ENCODE assay signal across 8 cellular contexts in the genomic region with DNA sequence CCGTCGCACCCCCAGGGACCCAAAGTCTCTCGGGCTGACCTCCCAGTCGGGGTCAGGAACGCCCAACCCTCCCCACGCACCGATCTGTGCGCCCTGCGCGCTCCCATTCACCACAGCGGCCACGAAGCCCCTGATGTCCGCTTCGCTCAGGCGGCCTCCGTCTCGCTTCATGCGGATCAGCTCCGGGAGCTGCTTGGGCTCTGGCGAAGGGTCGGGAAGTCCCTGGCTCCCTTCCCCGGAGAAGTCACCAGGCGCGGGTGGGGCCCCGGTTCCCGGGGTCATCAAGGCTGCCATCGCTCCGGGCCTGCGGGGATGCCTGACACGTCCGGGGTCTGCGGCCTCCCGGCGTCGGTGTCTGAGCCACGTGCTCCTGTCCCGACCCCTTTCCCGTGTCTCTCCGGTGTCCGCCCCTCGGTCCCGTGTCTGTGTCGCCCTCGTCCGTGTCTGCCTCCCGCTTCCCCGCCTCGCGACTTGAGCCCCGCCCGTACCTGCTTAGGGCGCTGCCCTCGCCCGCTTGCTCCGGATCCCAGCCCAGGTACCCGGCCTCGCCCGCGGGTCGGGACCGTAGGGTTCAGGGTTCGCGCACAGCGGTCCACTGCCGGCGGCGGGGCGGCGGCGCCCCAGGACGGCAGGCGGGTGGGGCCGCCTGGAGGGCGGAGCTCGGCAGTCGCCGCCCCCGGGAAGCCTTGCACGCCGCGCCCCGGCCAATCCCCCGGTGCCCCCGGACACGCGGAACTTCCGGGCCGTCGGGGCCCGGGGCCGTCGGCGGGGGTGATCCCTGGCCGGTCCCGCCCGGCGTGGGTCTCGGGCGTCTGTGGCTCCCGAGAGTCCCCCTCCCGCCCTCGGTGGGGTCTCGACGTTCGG. TPM values are rescaled to one million over a fixed set of nuclear protein-coding genes. Genes with fewer than 3 reads are reported as not detected.
DNase-seq lines count a peak whose midpoint lies in the region; ATAC-seq, FAIRE-seq and TF ChIP-seq lines count a peak whose summit lies in the region.

A gene with protein sequence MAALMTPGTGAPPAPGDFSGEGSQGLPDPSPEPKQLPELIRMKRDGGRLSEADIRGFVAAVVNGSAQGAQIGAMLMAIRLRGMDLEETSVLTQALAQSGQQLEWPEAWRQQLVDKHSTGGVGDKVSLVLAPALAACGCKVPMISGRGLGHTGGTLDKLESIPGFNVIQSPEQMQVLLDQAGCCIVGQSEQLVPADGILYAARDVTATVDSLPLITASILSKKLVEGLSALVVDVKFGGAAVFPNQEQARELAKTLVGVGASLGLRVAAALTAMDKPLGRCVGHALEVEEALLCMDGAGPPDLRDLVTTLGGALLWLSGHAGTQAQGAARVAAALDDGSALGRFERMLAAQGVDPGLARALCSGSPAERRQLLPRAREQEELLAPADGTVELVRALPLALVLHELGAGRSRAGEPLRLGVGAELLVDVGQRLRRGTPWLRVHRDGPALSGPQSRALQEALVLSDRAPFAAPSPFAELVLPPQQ (minus strand): TSS at position 597 of the 864 bp plus-strand sequence. CDS start 303 bp downstream, at position 294.

- peak; percentile 7 for ATAC-seq in activated naive CD8-positive, alpha-beta T cell treated with anti-CD3 and anti-CD28 coated beads, Interleukin-2, amount 50 U/mL, for 24 hours

- peak within 1 kb of the TSS; percentile 91 for H3K4me3 ChIP-seq in ACC112 (ENCODE audit: low read depth, low read length)
- peak within 1 kb of the TSS; percentile 87 for H3K4me3 ChIP-seq in PC-9
- H3K4me3 ChIP-seq in iPS DF 6.9 (ENCODE audit: low read length), result peak within 1 kb of the TSS; percentile 56; the same call in 1 of the 2 replicates
- H3K4me3 ChIP-seq in skeletal muscle tissue (ENCODE audit: low read length in 3 of 3), result peak within 1 kb of the TSS; percentile 66 to 75 (median 68)

- H3K4me3 Mint-ChIP-seq in activated naive CD8-positive, alpha-beta T cell treated with anti-CD3 and anti-CD28 coated beads, Interleukin-2, amount 50 U/mL, for 24 hours, result peak within 1 kb of the TSS; percentile 88

- DNase-seq in GM19238 (ENCODE audit: insufficient read length, low spot score) (peak; percentile 71), PC-9 (peak in 1 of 2 experiments; percentile 55), iPS DF 6.9 (ENCODE audit: low read depth, low spot score) (no peak), AML-193 (lab: John Stamatoyannopoulos, UW) (no peak), H54 (ENCODE audit: insufficient read length, low spot score) (no peak)
- DNase-seq in activated naive CD8-positive, alpha-beta T cell treated with anti-CD3 and anti-CD28 coated beads, Interleukin-2, amount 50 U/mL, for 24 hours, result peak; percentile 83

- H3K27ac Mint-ChIP-seq in activated naive CD8-positive, alpha-beta T cell treated with anti-CD3 and anti-CD28 coated beads, Interleukin-2, amount 50 U/mL, for 24 hours, result peak within 1 kb of the TSS; percentile 94

- H3K27me3 ChIP-seq in ACC112 (ENCODE audit: insufficient read depth, low read length), result no peaks in the 10 kb centered on the region
- no peaks in the 10 kb centered on the region for H3K27me3 ChIP-seq in PC-9 (ENCODE audit: insufficient read depth, low read depth)
- H3K27me3 ChIP-seq in iPS DF 6.9 (ENCODE audit: control insufficient read depth, insufficient read depth, low read length), result peaks cover 42% of the 10 kb centered on the region
- peaks cover 30 to 62% (median 45%) of the 10 kb centered on the region in 3 donors for H3K27me3 ChIP-seq in skeletal muscle tissue (ENCODE audit: control insufficient read depth in 3 of 3, insufficient read depth in 3 of 3, low read length in 3 of 3)

- no peaks in the 10 kb centered on the region for H3K27me3 Mint-ChIP-seq in activated naive CD8-positive, alpha-beta T cell treated with anti-CD3 and anti-CD28 coated beads, Interleukin-2, amount 50 U/mL, for 24 hours

- H3K9ac ChIP-seq in skeletal muscle tissue (ENCODE audit: low read depth in 1 of 3, low read length in 3 of 3), result peak within 1 kb of the TSS in 2 of 3 donors; percentile 78 to 86

- FAIRE-seq in H54 (lab: Jason Lieb, UNC), result no peak

- intact Hi-C loops in PC-9 (cut with micrococcal nuclease; ENCODE audit: unreplicated experiment), result loop anchor here (1.0 to 2.0 kb wide), 2 partner anchors 10 to 33 kb away; a partner anchor contains a TSS

- BruUV-seq in PC-9 (replicated peaks; lab: Mats Ljungman, UMichigan), result no TSS peak

- H4K20me1 ChIP-seq in PC-9 (ENCODE audit: insufficient read depth), result peaks cover under 1% of the 10 kb centered on the region

- H3K27ac ChIP-seq in ACC112 (ENCODE audit: low read depth, low read length), result peak within 1 kb of the TSS; percentile 97
- H3K27ac ChIP-seq in PC-9, result peak within 1 kb of the TSS; percentile 60
- H3K27ac ChIP-seq in iPS DF 6.9 (ENCODE audit: low read length), result no peak within 1 kb of the TSS
- peak within 1 kb of the TSS; percentile 93 for H3K27ac ChIP-seq in skeletal muscle tissue (ENCODE audit: low read depth, low read length)

- peak within 1 kb of the TSS; percentile 85 for H3K4me2 ChIP-seq in PC-9

- H3K36me3 Mint-ChIP-seq in activated naive CD8-positive, alpha-beta T cell treated with anti-CD3 and anti-CD28 coated beads, Interleukin-2, amount 50 U/mL, for 24 hours (ENCODE audit: low read depth), result peaks cover 7% of the 10 kb centered on the region

- POLR2A ChIA-PET in PC-9 (lab: Charles Lee; ENCODE audit: unreplicated experiment), result no interaction called here

- peaks cover 13% of the 10 kb centered on the region for H3K4me1 ChIP-seq in ACC112 (ENCODE audit: control insufficient read depth, insufficient read depth, low read length, unreplicated experiment)
- H3K4me1 ChIP-seq in PC-9 (replicated peaks; ENCODE audit: insufficient read depth), result peaks cover 26% of the 10 kb centered on the region
- H3K4me1 ChIP-seq in iPS DF 6.9 (ENCODE audit: control insufficient read depth, insufficient read depth, low read length), result peaks cover 11% of the 10 kb centered on the region
- peaks cover 13 to 57% (median 41%) of the 10 kb centered on the region in 3 donors for H3K4me1 ChIP-seq in skeletal muscle tissue (ENCODE audit: control insufficient read depth in 3 of 3, insufficient read depth in 3 of 3, low read length in 3 of 3)

- no peaks in the 10 kb centered on the region for H3K9me3 Mint-ChIP-seq in activated naive CD8-positive, alpha-beta T cell treated with anti-CD3 and anti-CD28 coated beads, Interleukin-2, amount 50 U/mL, for 24 hours

- H3K9me3 ChIP-seq in PC-9 (ENCODE audit: insufficient read depth, low read depth) (no peaks in the 10 kb centered on the region), iPS DF 6.9 (ENCODE audit: control insufficient read depth, insufficient read depth, low read length) (no peaks in the 10 kb centered on the region), skeletal muscle tissue (ENCODE audit: control insufficient read depth in 3 of 3, low read length in 3 of 3) (no peaks in the 10 kb centered on the region)

- H3K79me2 ChIP-seq in ACC112 (ENCODE audit: control insufficient read depth, insufficient read depth, low read length, unreplicated experiment), result peaks cover 16% of the 10 kb centered on the region
- H3K79me2 ChIP-seq in PC-9 (ENCODE audit: low read depth), result peaks cover under 1% of the 10 kb centered on the region; the same call in 1 of the 2 replicates

- WGBS in iPS DF 6.9 (ENCODE audit: insufficient coverage, insufficient read length), result no CpG with 5 or more reads among the region's 105 CpGs

- no peak for TF ChIP-seq CTCF in PC-9 (conservative IDR thresholded peaks at IDR 0.05)

- TF ChIP-seq POLR2A in H54 (IDR thresholded peaks at IDR 0.05; ENCODE audit: low read depth, low read length), result no peak

- peaks cover 44% of the 10 kb centered on the region for H3K4me1 Mint-ChIP-seq in activated naive CD8-positive, alpha-beta T cell treated with anti-CD3 and anti-CD28 coated beads, Interleukin-2, amount 50 U/mL, for 24 hours

- H3K36me3 ChIP-seq in ACC112 (ENCODE audit: insufficient read depth, low read length) (no peaks in the 10 kb centered on the region), PC-9 (ENCODE audit: low read depth) (no peaks in the 10 kb centered on the region), iPS DF 6.9 (ENCODE audit: control insufficient read depth, insufficient read depth, low read length) (no peaks in the 10 kb centered on the region; the same call in 1 of the 2 replicates), skeletal muscle tissue (ENCODE audit: control insufficient read depth in 3 of 3, insufficient read depth in 3 of 3, low read length in 3 of 3) (no peaks in the 10 kb centered on the region)

- no peaks in the 10 kb centered on the region for H3K9me2 ChIP-seq in PC-9 (ENCODE audit: insufficient read depth)

- peaks cover 64% of the 10 kb centered on the region for H3F3A ChIP-seq in PC-9 (ENCODE audit: insufficient read depth, low read depth)

- H2AFZ ChIP-seq in ACC112 (ENCODE audit: low read length, unreplicated experiment) (no peak within 1 kb of the TSS), PC-9 (peak within 1 kb of the TSS; percentile 78; the same call in 1 of the 2 replicates)

- CTCF ChIA-PET in PC-9 (lab: Charles Lee), result interaction anchor here (0.6 kb wide), 1 partner anchor 21 kb away, joined by 7 read pairs; no protein-coding TSS in a partner anchor

RNA-seq across cellular contexts. Expression of the gene that starts here (rescaled TPM):
- 5.9 and 16.5 TPM in 2 replicates for total RNA-seq in PC-9 (2021)
- 8.9 TPM for total RNA-seq in skeletal muscle tissue

Comparison
In these comparisons a context has a peak if more than half of its experiments do, and no peak if none do; other contexts are left out.
1. DNase-seq: peak in GM19238 (single experiment) and activated naive CD8-positive, alpha-beta T cell treated with anti-CD3 and anti-CD28 coated beads, Interleukin-2, amount 50 U/mL, for 24 hours (single experiment); none in iPS DF 6.9 (single experiment), AML-193 (0 of 2) and H54 (single experiment).
2. Peak in every context shown above with its lines, with median percentiles within 50 percentile points of each other: H3K4me3 ChIP-seq.